In genomic region chr7:24819916-24820689, GRCh38 we compare ENCODE assay signal across 8 cellular contexts.
DNase-seq lines count a peak whose midpoint lies in the region; ATAC-seq and TF ChIP-seq lines count a peak whose summit lies in the region.

No MANE protein-coding gene starts in this region.

- DNase-seq in NCI-H1092 treated with DMSO at 0.1 percent for 48 hours (lab: John Stamatoyannopoulos, UW) (peak; percentile 94), cardiac muscle cell (ENCODE audit: low read depth in 1 of 2, low spot score in 1 of 2) (peak; percentile 87 to 92), retina (peak; percentile 88), OCI-M2 (lab: John Stamatoyannopoulos, UW; ENCODE audit: unreplicated experiment) (no peak)
- DNase-seq in activated naive CD4-positive, alpha-beta T cell treated with anti-CD3 and anti-CD28 coated beads, Interleukin-2, amount 50 U/mL, for 72 hours (ENCODE audit: low spot score in 2 of 2), result peak; percentile 76 to 78

- no peaks in the 10 kb centered on the region for H4K20me1 ChIP-seq in SU-DHL-6 (ENCODE audit: low read depth, low read length)

- peak overlapping the region; percentile 92 for H3K27ac Mint-ChIP-seq in activated naive CD4-positive, alpha-beta T cell treated with anti-CD3 and anti-CD28 coated beads, Interleukin-2, amount 50 U/mL, for 72 hours

- H3K9me2 ChIP-seq in SU-DHL-6 (replicated peaks; ENCODE audit: insufficient read depth, low read length), result no peaks in the 10 kb centered on the region

- H3K36me3 ChIP-seq in SU-DHL-6 (ENCODE audit: low read length) (peaks cover 33% of the 10 kb centered on the region; the same call in 1 of the 2 replicates), cardiac muscle cell (no peaks in the 10 kb centered on the region)

- H3F3A ChIP-seq in SU-DHL-6 (ENCODE audit: insufficient read depth), result peaks cover 48% of the 10 kb centered on the region

- H3K9me3 Mint-ChIP-seq in activated naive CD4-positive, alpha-beta T cell treated with anti-CD3 and anti-CD28 coated beads, Interleukin-2, amount 50 U/mL, for 72 hours, result no peaks in the 10 kb centered on the region

- H3K4me1 ChIP-seq in cardiac muscle cell (ENCODE audit: low read depth), result peaks cover 20% of the 10 kb centered on the region

- H3K27ac ChIP-seq in SU-DHL-6 (ENCODE audit: low read depth, low read length) (peak overlapping the region; percentile 97), cardiac muscle cell (no peak overlapping the region)

- H3K4me3 ChIP-seq in SU-DHL-6 (ENCODE audit: insufficient read depth, low read length, poor library complexity, severe bottlenecking) (peak overlapping the region; percentile 36), cardiac muscle cell (no peak overlapping the region)

- peak; percentile 64 for ATAC-seq in HG02623 (IDR thresholded peaks at IDR 0.05; ENCODE audit: unreplicated experiment)
- peak; percentile 47 to 48 for ATAC-seq in activated naive CD4-positive, alpha-beta T cell treated with anti-CD3 and anti-CD28 coated beads, Interleukin-2, amount 50 U/mL, for 72 hours

- H3K9me3 ChIP-seq in SU-DHL-6 (ENCODE audit: insufficient read depth, low read length) (no peaks in the 10 kb centered on the region), cardiac muscle cell (ENCODE audit: low read depth) (no peaks in the 10 kb centered on the region)

- TF ChIP-seq CTCF in GM12872 (IDR thresholded peaks at IDR 0.05; ENCODE audit: insufficient read depth, low read depth, low read length) (peak; percentile 84), SU-DHL-6 (IDR thresholded peaks at IDR 0.05; ENCODE audit: insufficient read depth, low read length, poor library complexity, severe bottlenecking) (peak; percentile 96), cardiac muscle cell (IDR thresholded peaks at IDR 0.05; ENCODE audit: low read depth, low read length) (peak; percentile 93)

- H3K79me2 ChIP-seq in SU-DHL-6 (ENCODE audit: insufficient read depth, low read length), result peaks cover 17% of the 10 kb centered on the region

- no peaks in the 10 kb centered on the region for H3K27me3 ChIP-seq in SU-DHL-6 (ENCODE audit: low read length)
- no peaks in the 10 kb centered on the region for H3K27me3 ChIP-seq in cardiac muscle cell

- H3K4me2 ChIP-seq in SU-DHL-6 (ENCODE audit: low read depth, low read length, poor library complexity, severe bottlenecking), result peak overlapping the region; percentile 81

- H3K36me3 Mint-ChIP-seq in activated naive CD4-positive, alpha-beta T cell treated with anti-CD3 and anti-CD28 coated beads, Interleukin-2, amount 50 U/mL, for 72 hours, result peaks cover 12 to 23% of the 10 kb centered on the region in 2 donors

- peak overlapping the region; percentile 9 for H2AFZ ChIP-seq in SU-DHL-6 (ENCODE audit: low read depth, low read length, severe bottlenecking)

- peak overlapping the region; percentile 54 for H3K9ac ChIP-seq in SU-DHL-6 (ENCODE audit: low read length)
